Comparison of ENCODE assay signal across 12 cellular contexts in the genomic region with DNA sequence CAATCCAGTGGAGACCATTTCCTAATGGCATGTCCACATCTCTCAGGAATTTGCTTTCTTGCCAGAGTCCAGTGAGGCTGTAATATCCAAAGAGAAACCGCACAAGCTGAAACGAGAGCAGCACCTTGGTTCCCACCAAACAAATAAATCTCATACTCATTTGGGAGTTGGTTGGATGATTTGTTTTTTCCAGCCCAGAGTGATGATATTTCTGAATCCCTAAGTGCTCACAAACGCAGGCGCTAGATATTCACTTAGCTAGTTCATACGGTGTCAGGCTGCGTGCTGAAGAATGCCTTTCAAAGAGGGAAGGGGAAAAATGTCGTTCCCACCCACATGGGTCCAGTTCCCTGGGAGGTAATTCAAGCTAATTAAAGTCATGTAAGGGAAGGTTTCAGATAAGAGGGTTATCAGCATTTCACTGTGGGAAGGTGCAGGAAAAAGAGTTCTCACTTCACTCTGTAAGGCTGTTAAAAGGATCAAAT. TPM values are rescaled to one million over a fixed set of nuclear protein-coding genes. Genes with fewer than 3 reads are reported as not detected.
DNase-seq lines count a peak whose midpoint lies in the region; ATAC-seq, FAIRE-seq and TF ChIP-seq lines count a peak whose summit lies in the region.
"Had no signal": no experiment of that assay in that cellular context is flagged by ENCODE, and none has a peak within 500 bp of the region (broad histone marks: within the 10 kb centered on the region; RNA-seq: fewer than 3 reads in every experiment).

No MANE protein-coding gene starts in this region.

- H3K9me3 ChIP-seq in breast epithelium = no peaks in the 10 kb centered on the region
- H3K9me3 ChIP-seq in stomach smooth muscle (ENCODE audit: control insufficient read depth in 2 of 2, low read length in 2 of 2) = no peaks in the 10 kb centered on the region

- no peak overlapping the region for H3K4me3 Mint-ChIP-seq in naive thymus-derived CD8-positive, alpha-beta T cell

- intact Hi-C loops in breast epithelium (cut with DNase I; ENCODE audit: low total_unique reads) = no loop called here

- POLR2A ChIA-PET in naive thymus-derived CD8-positive, alpha-beta T cell (lab: Charles Lee) = no interaction called here

- no peak overlapping the region for H3K27ac Mint-ChIP-seq in naive thymus-derived CD8-positive, alpha-beta T cell

- H3K27ac ChIP-seq in breast epithelium = peak overlapping the region; percentile 34 to 59
- peak overlapping the region; percentile 82 for H3K27ac ChIP-seq in stomach smooth muscle (ENCODE audit: low read length)

- H3K27me3 Mint-ChIP-seq in naive thymus-derived CD8-positive, alpha-beta T cell = peaks cover 0 to 11% (median under 1%) of the 10 kb centered on the region in 5 donors

- H3K36me3 ChIP-seq in breast epithelium (no peaks in the 10 kb centered on the region), stomach smooth muscle (ENCODE audit: control insufficient read depth in 2 of 2, insufficient read depth in 2 of 2, low read length in 2 of 2) (no peaks in the 10 kb centered on the region)

- no peak for ATAC-seq in naive thymus-derived CD8-positive, alpha-beta T cell
- ATAC-seq in GM19452 (IDR thresholded peaks at IDR 0.05; ENCODE audit: unreplicated experiment) = no peak

- no peaks in the 10 kb centered on the region for H3K9me3 Mint-ChIP-seq in naive thymus-derived CD8-positive, alpha-beta T cell

- no peak for TF ChIP-seq CTCF in breast epithelium (IDR thresholded peaks at IDR 0.05)

- H3K4me1 ChIP-seq in breast epithelium = no peaks in the 10 kb centered on the region
- H3K4me1 ChIP-seq in stomach smooth muscle (ENCODE audit: control insufficient read depth, insufficient read depth, low read length) = peaks cover 26% of the 10 kb centered on the region

- no peak for TF ChIP-seq POLR2A in breast epithelium (IDR thresholded peaks at IDR 0.05)

- no peak overlapping the region for H3K4me3 ChIP-seq in breast epithelium
- H3K4me3 ChIP-seq in stomach smooth muscle (ENCODE audit: low read length in 2 of 2) = peak overlapping the region; percentile 43 to 61

- H3K36me3 Mint-ChIP-seq in naive thymus-derived CD8-positive, alpha-beta T cell = no peaks in the 10 kb centered on the region

- H3K9ac ChIP-seq in stomach smooth muscle (ENCODE audit: low read length in 2 of 2) = peak overlapping the region; percentile 20 to 47

- peak; percentile 77 for DNase-seq in HT1080 (ENCODE audit: low read depth)
- DNase-seq in breast epithelium (ENCODE audit: low spot score in 2 of 2) = no peak
- DNase-seq in kidney glomerular epithelial cell (lab: John Stamatoyannopoulos, UW) = peak; percentile 85
- DNase-seq in naive thymus-derived CD8-positive, alpha-beta T cell = no peak
- DNase-seq in cerebellum (ENCODE audit: low spot score) = no peak
- no peak for DNase-seq in GM19239 (ENCODE audit: insufficient read length, low spot score)
- DNase-seq: GDM1, RPMI8226 had no signal

- H3K27me3 ChIP-seq in breast epithelium (no peaks in the 10 kb centered on the region), stomach smooth muscle (ENCODE audit: control insufficient read depth in 1 of 2, insufficient read depth in 2 of 2, low read length in 2 of 2) (no peaks in the 10 kb centered on the region)

- no peak for FAIRE-seq in GM19239 (lab: Jason Lieb, UNC)

- no peaks in the 10 kb centered on the region for H3K4me1 Mint-ChIP-seq in naive thymus-derived CD8-positive, alpha-beta T cell

RNA-seq across cellular contexts. Expression of gene DPT, which starts 19.6 kb away (rescaled TPM):
- total RNA-seq in HT1080 (2014; rRNA removed; shearing (Covaris generic)) = not detected in 2 replicates
- not detected in 2 replicates for polyA plus RNA-seq in HT1080 (2015; cell fraction: cytosol; rRNA removed)
- polyA plus RNA-seq in HT1080 (2015; cell fraction: nucleus; rRNA removed) = not detected in 2 replicates
- 100 to 1,000 TPM in 1 of 3 donors, 10 to 100 TPM in 2; 26.9 to 740 (median 62.6) TPM for total RNA-seq in breast epithelium
- total RNA-seq in naive thymus-derived CD8-positive, alpha-beta T cell = not detected
- polyA plus RNA-seq in naive thymus-derived CD8-positive, alpha-beta T cell = not detected
- total RNA-seq in cerebellum = 0.27 TPM
- total RNA-seq: activated CD8-positive, alpha-beta memory T cell treated with anti-CD3 and anti-CD28 coated beads for 36 hours; dermis microvascular lymphatic vessel endothelial cell had no signal

Comparison
In these comparisons a context has a peak if more than half of its experiments do, and no peak if none do; other contexts are left out.
1. DNase-seq: peak in HT1080 (single experiment) and kidney glomerular epithelial cell (single experiment); none in breast epithelium (0 of 2), naive thymus-derived CD8-positive, alpha-beta T cell (0 of 10), cerebellum (single experiment) and GM19239 (single experiment).
2. H3K4me3 ChIP-seq: peak in stomach smooth muscle (2 of 2); none in breast epithelium (0 of 3).
3. RNA of gene DPT, which starts 19.6 kb away (total RNA-seq): 26.9 to 740 TPM in breast epithelium; 0.27 TPM in cerebellum (single experiment), not detected in HT1080 and not detected in naive thymus-derived CD8-positive, alpha-beta T cell; every median in the first group is over 10 times any median in the second.